ENCODE assay signal across 12 cellular contexts in the genomic region with DNA sequence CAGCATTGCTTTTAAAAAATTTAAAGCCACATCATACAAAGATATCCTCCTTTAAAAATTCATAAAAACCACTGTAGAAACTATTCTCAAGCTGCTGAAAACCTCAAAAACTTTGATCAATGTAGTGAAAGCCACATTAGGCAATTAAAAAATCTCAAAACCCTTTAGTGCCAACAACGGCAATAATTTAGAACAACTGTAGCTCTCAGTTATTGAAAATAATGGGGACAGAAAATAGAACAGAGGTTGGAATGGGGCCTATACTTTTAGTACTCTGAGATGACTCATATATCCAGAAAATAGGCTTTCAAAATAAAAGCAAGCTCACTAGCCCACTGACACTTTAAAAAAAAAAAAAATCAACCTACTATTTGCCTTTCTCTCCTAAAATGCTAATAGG.
DNase-seq lines count a peak whose midpoint lies in the region; ATAC-seq and TF ChIP-seq lines count a peak whose summit lies in the region.
"Had no signal": no experiment of that assay in that cellular context is flagged by ENCODE, and none has a peak within 500 bp of the region (broad histone marks: within the 10 kb centered on the region; RNA-seq: fewer than 3 reads in every experiment).

No MANE protein-coding gene starts in this region.

- peak overlapping the region; percentile 65 for H3K4me3 Mint-ChIP-seq in activated T-helper 17 cell treated with anti-CD3 and anti-CD28 coated beads, Interleukin-2, amount 50 U/mL, for 72 hours

- no peak overlapping the region for H3K4me3 ChIP-seq in left ventricle myocardium inferior
- no peak overlapping the region for H3K4me3 ChIP-seq in aorta (ENCODE audit: low read length in 2 of 2)
- H3K4me3 ChIP-seq: dorsolateral prefrontal cortex had no signal

- intact Hi-C loops in left ventricle myocardium inferior (cut with micrococcal nuclease) (no loop called here), cardiac septum (cut with DNase I) (no loop called here), aorta (cut with DNase I) (loop anchor here in 1 of 2 donors (5.0 kb wide), 1 partner anchor 81 kb away; no protein-coding TSS in a partner anchor)

- H3K4me1 ChIP-seq in left ventricle myocardium inferior (peaks cover 57% of the 10 kb centered on the region), aorta (ENCODE audit: control insufficient read depth in 1 of 2, insufficient read depth in 2 of 2, low read length in 2 of 2) (peaks cover 0 to 16% of the 10 kb centered on the region in 2 donors)

- H3K27me3 ChIP-seq in left ventricle myocardium inferior (ENCODE audit: low read depth) (no peaks in the 10 kb centered on the region), aorta (ENCODE audit: control insufficient read depth in 1 of 2, insufficient read depth in 2 of 2, low read length in 1 of 2) (no peaks in the 10 kb centered on the region)
- H3K27me3 ChIP-seq: dorsolateral prefrontal cortex had no signal

- H3K36me3 ChIP-seq in left ventricle myocardium inferior, result no peaks in the 10 kb centered on the region
- no peaks in the 10 kb centered on the region for H3K36me3 ChIP-seq in aorta (ENCODE audit: control insufficient read depth in 1 of 2, insufficient read depth in 2 of 2, low read length in 1 of 2)

- peak overlapping the region; percentile 72 for H3K27ac Mint-ChIP-seq in activated T-helper 17 cell treated with anti-CD3 and anti-CD28 coated beads, Interleukin-2, amount 50 U/mL, for 72 hours

- 0 to 5% methylated on average over 1 of the region's 1 CpG for WGBS in aorta, 2 donors

- H3K9me3 Mint-ChIP-seq in activated T-helper 17 cell treated with anti-CD3 and anti-CD28 coated beads, Interleukin-2, amount 50 U/mL, for 72 hours, result no peaks in the 10 kb centered on the region

- peaks cover 6% of the 10 kb centered on the region for H3K36me3 Mint-ChIP-seq in activated T-helper 17 cell treated with anti-CD3 and anti-CD28 coated beads, Interleukin-2, amount 50 U/mL, for 72 hours (ENCODE audit: low read depth)

- peaks cover 43% of the 10 kb centered on the region for H3K4me1 Mint-ChIP-seq in activated T-helper 17 cell treated with anti-CD3 and anti-CD28 coated beads, Interleukin-2, amount 50 U/mL, for 72 hours

- H3K9me3 ChIP-seq in left ventricle myocardium inferior (replicated peaks), result no peaks in the 10 kb centered on the region
- H3K9me3 ChIP-seq in aorta (ENCODE audit: control insufficient read depth, low read length), result no peaks in the 10 kb centered on the region

- H3K27ac ChIP-seq in left ventricle myocardium inferior (replicated peaks), result peak overlapping the region; percentile 63
- H3K27ac ChIP-seq in aorta (ENCODE audit: low read depth in 1 of 2, low read length in 2 of 2), result peak overlapping the region in 1 of 2 donors; percentile 47

- TF ChIP-seq CTCF in left ventricle myocardium inferior (IDR thresholded peaks at IDR 0.05; ENCODE audit: borderline replicate concordance), result no peak

- no peaks in the 10 kb centered on the region for H3K27me3 Mint-ChIP-seq in activated T-helper 17 cell treated with anti-CD3 and anti-CD28 coated beads, Interleukin-2, amount 50 U/mL, for 72 hours

- DNase-seq in left ventricle myocardium inferior (no peak), cardiac septum (ENCODE audit: low spot score) (no peak), hepatic stellate cell (ENCODE audit: low spot score) (peak; percentile 26), aorta (no peak), amniotic stem cell (lab: John Stamatoyannopoulos, UW) (no peak)
- no peak for DNase-seq in stimulated activated CD4-positive, alpha-beta T cell treated with anti-CD3 and anti-CD28 coated beads, Interleukin-1b, Interleukin-23, amount 100 ng/mL, for 48 hours
- DNase-seq: activated CD4-positive, alpha-beta T cell treated with anti-CD3 and anti-CD28 coated beads for 1 hour; C1 segment of cervical spinal cord; dorsolateral prefrontal cortex; NK-92 treated with Interleukin-12 subunit alpha and Interleukin-12 subunit beta, amount 100 ng/mL, for 24 hours had no signal

- no peak for ATAC-seq in activated T-helper 17 cell treated with anti-CD3 and anti-CD28 coated beads, Interleukin-2, amount 50 U/mL, for 72 hours (replicated peaks)
- peak; percentile 67 for ATAC-seq in aorta (ENCODE audit: low FRiP score)
- ATAC-seq in HG02981 (IDR thresholded peaks at IDR 0.05; ENCODE audit: unreplicated experiment), result no peak
